Comparison of ENCODE assay signal across 10 cellular contexts in genomic region chr3:185929192-185930151, GRCh38. TPM values are rescaled to one million over a fixed set of nuclear protein-coding genes. Genes with fewer than 3 reads are reported as not detected.
A peak's percentile ranks its signal among the peaks of the same experiment; 100 is the strongest.
DNase-seq lines count a peak whose midpoint lies in the region; ATAC-seq and TF ChIP-seq lines count a peak whose summit lies in the region.
"Had no signal": no experiment of that assay in that cellular context is flagged by ENCODE, and none has a peak within 500 bp of the region (broad histone marks: within the 10 kb centered on the region; RNA-seq: fewer than 3 reads in every experiment).

No MANE protein-coding gene starts in this region.

- peaks cover 10% of the 10 kb centered on the region for H3K79me2 ChIP-seq in trophoblast cell (ENCODE audit: control insufficient read depth, insufficient read depth, low read length, poor library complexity)

- H3K23ac ChIP-seq in trophoblast cell (ENCODE audit: low read length) = no peak overlapping the region

- WGBS in trophoblast cell (ENCODE audit: extremely low coverage, insufficient coverage, insufficient read length) = no CpG with 5 or more reads among the region's 3 CpGs

- H2AFZ ChIP-seq in trophoblast cell (ENCODE audit: insufficient read depth, low read length, poor library complexity) = no peak overlapping the region

- H3K18ac ChIP-seq in trophoblast cell (ENCODE audit: low read length) = no peak overlapping the region

- H3K4me3 ChIP-seq in GM06990 (replicated peaks; ENCODE audit: low read depth, low read length) = peak overlapping the region; percentile 31
- H3K4me3 ChIP-seq in SK-N-MC = peak overlapping the region; percentile 84
- H3K4me3 ChIP-seq in trophoblast cell (ENCODE audit: low read depth, low read length) = no peak overlapping the region

- DNase-seq in GM06990 (ENCODE audit: extremely low read depth, insufficient read length) (no peak), SK-N-MC (ENCODE audit: low read depth, low spot score) (no peak), trophoblast cell (peak in 1 of 2 donors; percentile 49), T-helper 9 cell (no peak)
- DNase-seq: activated gamma-delta T cell, NCI-H1694 treated with DMSO at 0.1 percent for 48 hours had no signal

- H2BK5ac ChIP-seq in trophoblast cell (ENCODE audit: low read depth, low read length, poor library complexity) = no peak overlapping the region

- ATAC-seq in esophagus mucosa (peak; percentile 28), GM21367 (IDR thresholded peaks at IDR 0.05; ENCODE audit: unreplicated experiment) (no peak), HG02678 (IDR thresholded peaks at IDR 0.05; ENCODE audit: unreplicated experiment) (no peak), HG02763 (IDR thresholded peaks at IDR 0.05; ENCODE audit: unreplicated experiment) (no peak)

- H3K79me1 ChIP-seq in trophoblast cell (ENCODE audit: low read length) = no peaks in the 10 kb centered on the region

- peak overlapping the region; percentile 27; the same call in 1 of the 2 replicates for H3K27ac ChIP-seq in SK-N-MC
- H3K27ac ChIP-seq in trophoblast cell (ENCODE audit: low read depth, low read length) = no peak overlapping the region

- H3K4ac ChIP-seq in trophoblast cell (ENCODE audit: low read depth, low read length) = peak overlapping the region; percentile 64

- H3K27me3 ChIP-seq in GM06990 (replicated peaks; ENCODE audit: control insufficient read depth, insufficient read depth, low read length) = no peaks in the 10 kb centered on the region
- H3K27me3 ChIP-seq in trophoblast cell (ENCODE audit: insufficient read depth, low read length) = no peaks in the 10 kb centered on the region

- no peak overlapping the region for H2BK120ac ChIP-seq in trophoblast cell (ENCODE audit: insufficient read depth, low read length, poor library complexity)

- H3K36me3 ChIP-seq in GM06990 (ENCODE audit: control insufficient read depth, insufficient read depth, low read length) (peaks cover 15% of the 10 kb centered on the region), SK-N-MC (ENCODE audit: insufficient read depth, low read length) (peaks cover 96% of the 10 kb centered on the region), trophoblast cell (ENCODE audit: control insufficient read depth in 1 of 2, insufficient read depth in 2 of 2, low read length in 2 of 2) (peaks cover 7 to 13% of the 10 kb centered on the region in 2 experiments)

- H2AK5ac ChIP-seq in trophoblast cell (ENCODE audit: low read length) = no peak overlapping the region

- H3K9me3 ChIP-seq in SK-N-MC (ENCODE audit: low read depth, low read length) = no peaks in the 10 kb centered on the region
- no peaks in the 10 kb centered on the region for H3K9me3 ChIP-seq in trophoblast cell (ENCODE audit: insufficient read depth, low read depth, low read length)

- no peak overlapping the region for H4K12ac ChIP-seq in trophoblast cell (ENCODE audit: low read depth, low read length)

- H3K4me2 ChIP-seq in trophoblast cell (ENCODE audit: low read length) = peak overlapping the region; percentile 11

- peaks cover 2 to 6% of the 10 kb centered on the region in 2 experiments for H3K4me1 ChIP-seq in trophoblast cell (ENCODE audit: control insufficient read depth in 1 of 2, insufficient read depth in 2 of 2, low read length in 2 of 2)

- H3K14ac ChIP-seq in trophoblast cell (ENCODE audit: low read length) = no peak overlapping the region

- H4K8ac ChIP-seq in trophoblast cell (ENCODE audit: low read depth, low read length) = no peak overlapping the region

- no peak overlapping the region for H2BK12ac ChIP-seq in trophoblast cell (ENCODE audit: low read length)

- no peak overlapping the region for H4K91ac ChIP-seq in trophoblast cell (ENCODE audit: low read depth, low read length)

- H3K9ac ChIP-seq in SK-N-MC (ENCODE audit: insufficient read length) (peak overlapping the region; percentile 8), trophoblast cell (ENCODE audit: low read length) (no peak overlapping the region)

- no peak for TF ChIP-seq CTCF in GM06990 (IDR thresholded peaks at IDR 0.05; ENCODE audit: insufficient read depth, low read length, poor library complexity, severe bottlenecking)

RNA-seq across cellular contexts. Expression of gene TRA2B, which starts 8.3 kb away (rescaled TPM):
- 86.0 TPM for total RNA-seq in esophagus mucosa
- 183 and 193 TPM in 2 replicates for polyA plus RNA-seq in trophoblast cell (2013)
